ENCODE assay signal across 1 cellular context in the genomic region with DNA sequence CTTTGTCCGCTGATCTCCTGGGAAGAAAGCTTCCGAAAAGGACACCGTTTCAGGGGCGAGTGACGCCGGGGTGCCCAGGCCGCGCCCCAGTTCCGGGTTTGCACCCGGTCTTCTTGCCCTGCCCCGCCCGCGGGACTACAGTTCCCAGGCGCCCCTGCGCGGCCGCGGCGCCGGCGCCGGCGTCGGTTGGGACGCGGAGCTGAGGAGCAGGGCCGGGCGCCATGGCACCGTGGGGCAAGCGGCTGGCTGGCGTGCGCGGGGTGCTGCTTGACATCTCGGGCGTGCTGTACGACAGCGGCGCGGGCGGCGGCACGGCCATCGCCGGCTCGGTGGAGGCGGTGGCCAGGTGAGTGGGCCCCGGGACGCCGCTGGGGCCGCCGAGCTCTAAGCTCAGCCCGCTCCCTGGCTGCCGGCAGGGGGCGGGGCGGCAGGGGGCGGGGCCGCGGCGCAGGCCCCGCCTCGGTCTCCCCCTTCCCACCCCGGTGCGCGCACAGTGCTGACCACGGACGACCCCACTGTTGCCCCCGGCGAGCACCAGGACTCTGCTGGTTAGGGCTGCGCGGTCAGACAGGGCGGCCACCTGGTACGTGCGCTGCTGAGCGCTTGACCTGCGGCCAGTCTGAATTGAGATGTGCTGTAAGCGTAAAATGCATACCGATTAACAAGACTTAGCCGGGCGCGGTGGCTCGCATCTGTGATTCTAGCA.
TF ChIP-seq lines count a peak whose summit lies in the region.

TSS of gene LHPP (plus strand) at position 182 of the 706 bp plus-strand sequence. CDS start at position 222, 40 bp downstream.

TF ChIP-seq in GM12878, 131 proteins besides CTCF, POLR2A, EP300 and RAD21 (continued from another document and continues in another):
- TF ChIP-seq, protein P1, sequence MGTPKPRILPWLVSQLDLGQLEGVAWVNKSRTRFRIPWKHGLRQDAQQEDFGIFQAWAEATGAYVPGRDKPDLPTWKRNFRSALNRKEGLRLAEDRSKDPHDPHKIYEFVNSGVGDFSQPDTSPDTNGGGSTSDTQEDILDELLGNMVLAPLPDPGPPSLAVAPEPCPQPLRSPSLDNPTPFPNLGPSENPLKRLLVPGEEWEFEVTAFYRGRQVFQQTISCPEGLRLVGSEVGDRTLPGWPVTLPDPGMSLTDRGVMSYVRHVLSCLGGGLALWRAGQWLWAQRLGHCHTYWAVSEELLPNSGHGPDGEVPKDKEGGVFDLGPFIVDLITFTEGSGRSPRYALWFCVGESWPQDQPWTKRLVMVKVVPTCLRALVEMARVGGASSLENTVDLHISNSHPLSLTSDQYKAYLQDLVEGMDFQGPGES (IDR thresholded peaks at IDR 0.05): 0 out of 2 replicates have a peak, but pooled peaks have one; percentile 22
- TF ChIP-seq SIN3A (IDR thresholded peaks at IDR 0.05; ENCODE audit: low read depth, low read length) (0 out of 2 replicates have a peak, but pooled peaks have one; percentile 68), NR2C1 (IDR thresholded peaks at IDR 0.05) (peak; percentile 56), TARDBP (IDR thresholded peaks at IDR 0.05; ENCODE audit: borderline replicate concordance) (peak; percentile 59; the same call in 1 of the 2 replicates), BRCA1 (IDR thresholded peaks at IDR 0.05; ENCODE audit: low read depth, low read length) (no peak), SPI1 (IDR thresholded peaks at IDR 0.05; ENCODE audit: borderline replicate concordance, insufficient read depth, low read depth, low read length) (no peak), SUZ12 (IDR thresholded peaks at IDR 0.05; ENCODE audit: unreplicated experiment) (no peak), CREM (IDR thresholded peaks at IDR 0.05; ENCODE audit: low read depth) (peak; percentile 75), ZNF687 (IDR thresholded peaks at IDR 0.05) (peak; percentile 64), LARP7 (IDR thresholded peaks at IDR 0.05) (peak; percentile 95), NRF1 (conservative IDR thresholded peaks at IDR 0.05; ENCODE audit: low read depth, low read length) (peak; percentile 51), SRF (IDR thresholded peaks at IDR 0.05; ENCODE audit: low read depth in 2 of 2, low read length in 2 of 2) (peak in 1 of 2 experiments; percentile 66; a peak in 1 of 4 replicates), SIX5 (IDR thresholded peaks at IDR 0.05; ENCODE audit: low read depth, low read length, severe bottlenecking) (peak; percentile 89), HDGF (IDR thresholded peaks at IDR 0.05) (no peak), HCFC1 (IDR thresholded peaks at IDR 0.05; ENCODE audit: low read length) (peak; percentile 93), KAT2A (conservative IDR thresholded peaks at IDR 0.05; ENCODE audit: control insufficient read depth, low read depth, low read length) (no peak), BHLHE40 (IDR thresholded peaks at IDR 0.05; ENCODE audit: borderline replicate concordance in 1 of 2, low read depth in 2 of 2, low read length in 1 of 2) (peak in 1 of 2 experiments; percentile 64; a peak in 1 of 4 replicates), EZH2 (IDR thresholded peaks at IDR 0.05; ENCODE audit: borderline replicate concordance, control insufficient read depth, low read depth, low read length) (no peak), RELB (IDR thresholded peaks at IDR 0.05; ENCODE audit: low read depth) (no peak), PAX8 (IDR thresholded peaks at IDR 0.05) (no peak), ZNF24 (IDR thresholded peaks at IDR 0.05) (peak; percentile 62; the same call in 1 of the 2 replicates), NR2C2 (IDR thresholded peaks at IDR 0.05; ENCODE audit: borderline replicate concordance, control insufficient read depth, insufficient read length, low read depth) (no peak), RELA (IDR thresholded peaks at IDR 0.05; ENCODE audit: borderline replicate concordance, partially characterized antibody) (peak; percentile 32), NKRF (conservative IDR thresholded peaks at IDR 0.05) (peak; percentile 94), SMAD5 (IDR thresholded peaks at IDR 0.05; ENCODE audit: low read depth) (no peak), KLF5 (IDR thresholded peaks at IDR 0.05; ENCODE audit: partially characterized antibody) (peak; percentile 64), IKZF1 (conservative IDR thresholded peaks at IDR 0.05) (peak; percentile 99), IKZF2 (IDR thresholded peaks at IDR 0.05) (0 out of 4 replicates have a peak, but pooled peaks of 1 of the 2 experiments have one; percentile 22), MLLT1 (IDR thresholded peaks at IDR 0.05) (0 out of 2 replicates have a peak, but pooled peaks have one; percentile 19)
- TF ChIP-seq, protein P2, sequence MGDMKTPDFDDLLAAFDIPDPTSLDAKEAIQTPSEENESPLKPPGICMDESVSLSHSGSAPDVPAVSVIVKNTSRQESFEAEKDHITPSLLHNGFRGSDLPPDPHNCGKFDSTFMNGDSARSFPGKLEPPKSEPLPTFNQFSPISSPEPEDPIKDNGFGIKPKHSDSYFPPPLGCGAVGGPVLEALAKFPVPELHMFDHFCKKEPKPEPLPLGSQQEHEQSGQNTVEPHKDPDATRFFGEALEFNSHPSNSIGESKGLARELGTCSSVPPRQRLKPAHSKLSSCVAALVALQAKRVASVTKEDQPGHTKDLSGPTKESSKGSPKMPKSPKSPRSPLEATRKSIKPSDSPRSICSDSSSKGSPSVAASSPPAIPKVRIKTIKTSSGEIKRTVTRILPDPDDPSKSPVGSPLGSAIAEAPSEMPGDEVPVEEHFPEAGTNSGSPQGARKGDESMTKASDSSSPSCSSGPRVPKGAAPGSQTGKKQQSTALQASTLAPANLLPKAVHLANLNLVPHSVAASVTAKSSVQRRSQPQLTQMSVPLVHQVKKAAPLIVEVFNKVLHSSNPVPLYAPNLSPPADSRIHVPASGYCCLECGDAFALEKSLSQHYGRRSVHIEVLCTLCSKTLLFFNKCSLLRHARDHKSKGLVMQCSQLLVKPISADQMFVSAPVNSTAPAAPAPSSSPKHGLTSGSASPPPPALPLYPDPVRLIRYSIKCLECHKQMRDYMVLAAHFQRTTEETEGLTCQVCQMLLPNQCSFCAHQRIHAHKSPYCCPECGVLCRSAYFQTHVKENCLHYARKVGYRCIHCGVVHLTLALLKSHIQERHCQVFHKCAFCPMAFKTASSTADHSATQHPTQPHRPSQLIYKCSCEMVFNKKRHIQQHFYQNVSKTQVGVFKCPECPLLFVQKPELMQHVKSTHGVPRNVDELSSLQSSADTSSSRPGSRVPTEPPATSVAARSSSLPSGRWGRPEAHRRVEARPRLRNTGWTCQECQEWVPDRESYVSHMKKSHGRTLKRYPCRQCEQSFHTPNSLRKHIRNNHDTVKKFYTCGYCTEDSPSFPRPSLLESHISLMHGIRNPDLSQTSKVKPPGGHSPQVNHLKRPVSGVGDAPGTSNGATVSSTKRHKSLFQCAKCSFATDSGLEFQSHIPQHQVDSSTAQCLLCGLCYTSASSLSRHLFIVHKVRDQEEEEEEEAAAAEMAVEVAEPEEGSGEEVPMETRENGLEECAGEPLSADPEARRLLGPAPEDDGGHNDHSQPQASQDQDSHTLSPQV (IDR thresholded peaks at IDR 0.05): peak; percentile 69; the same call in 1 of the 2 replicates
- TF ChIP-seq, protein P3, sequence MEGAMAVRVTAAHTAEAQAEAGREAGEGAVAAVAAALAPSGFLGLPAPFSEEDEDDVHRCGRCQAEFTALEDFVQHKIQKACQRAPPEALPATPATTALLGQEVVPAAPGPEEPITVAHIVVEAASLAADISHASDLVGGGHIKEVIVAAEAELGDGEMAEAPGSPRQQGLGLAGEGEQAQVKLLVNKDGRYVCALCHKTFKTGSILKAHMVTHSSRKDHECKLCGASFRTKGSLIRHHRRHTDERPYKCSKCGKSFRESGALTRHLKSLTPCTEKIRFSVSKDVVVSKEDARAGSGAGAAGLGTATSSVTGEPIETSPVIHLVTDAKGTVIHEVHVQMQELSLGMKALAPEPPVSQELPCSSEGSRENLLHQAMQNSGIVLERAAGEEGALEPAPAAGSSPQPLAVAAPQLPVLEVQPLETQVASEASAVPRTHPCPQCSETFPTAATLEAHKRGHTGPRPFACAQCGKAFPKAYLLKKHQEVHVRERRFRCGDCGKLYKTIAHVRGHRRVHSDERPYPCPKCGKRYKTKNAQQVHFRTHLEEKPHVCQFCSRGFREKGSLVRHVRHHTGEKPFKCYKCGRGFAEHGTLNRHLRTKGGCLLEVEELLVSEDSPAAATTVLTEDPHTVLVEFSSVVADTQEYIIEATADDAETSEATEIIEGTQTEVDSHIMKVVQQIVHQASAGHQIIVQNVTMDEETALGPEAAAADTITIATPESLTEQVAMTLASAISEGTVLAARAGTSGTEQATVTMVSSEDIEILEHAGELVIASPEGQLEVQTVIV (IDR thresholded peaks at IDR 0.05; ENCODE audit: borderline replicate concordance, partially characterized antibody): peak; percentile 87
